ENCODE assay signal across 3 cellular contexts in genomic region chr18:9871244-9871746, GRCh38.
TF ChIP-seq lines count a peak whose summit lies in the region.

No MANE protein-coding gene starts in this region.

TF ChIP-seq in SK-N-SH, 30 proteins besides CTCF, POLR2A, EP300 and RAD21:
- TF ChIP-seq EZH2phosphoT487 (IDR thresholded peaks at IDR 0.05; ENCODE audit: borderline replicate concordance, low read depth), result no peak

TF ChIP-seq in SK-N-SH treated with all-trans-retinoic acid at 6 μM for 48 hours, 23 proteins besides CTCF, POLR2A, EP300 and RAD21:
- no peak for TF ChIP-seq GLIS3 (CRISPR knock-in tag; IDR thresholded peaks at IDR 0.05)
- TF ChIP-seq ZFP3 (CRISPR knock-in tag; IDR thresholded peaks at IDR 0.05), result no peak
- TF ChIP-seq ZNF565 (CRISPR knock-in tag; conservative IDR thresholded peaks at IDR 0.05; ENCODE audit: low read depth), result no peak
- no peak for TF ChIP-seq RARB (CRISPR knock-in tag; IDR thresholded peaks at IDR 0.05)
- TF ChIP-seq ZNF70 (CRISPR knock-in tag; IDR thresholded peaks at IDR 0.05), result no peak
- no peak for TF ChIP-seq BACH2 (CRISPR knock-in tag; IDR thresholded peaks at IDR 0.05; ENCODE audit: borderline replicate concordance)
- no peak for TF ChIP-seq SNAI2 (CRISPR knock-in tag; IDR thresholded peaks at IDR 0.05)
- no peak for TF ChIP-seq ISL1 (CRISPR knock-in tag; IDR thresholded peaks at IDR 0.05)
- no peak for TF ChIP-seq ESRRG (CRISPR knock-in tag; IDR thresholded peaks at IDR 0.05)
- no peak for TF ChIP-seq TSHZ2 (CRISPR knock-in tag; IDR thresholded peaks at IDR 0.05)
- TF ChIP-seq CREB5 (CRISPR knock-in tag; IDR thresholded peaks at IDR 0.05; ENCODE audit: low read depth), result no peak
- TF ChIP-seq CSDC2 (CRISPR knock-in tag; IDR thresholded peaks at IDR 0.05), result no peak
- no peak for TF ChIP-seq PPARA (CRISPR knock-in tag; IDR thresholded peaks at IDR 0.05; ENCODE audit: borderline replicate concordance)

TF ChIP-seq in IMR-90, 13 proteins besides CTCF, POLR2A, EP300 and RAD21:
- no peak for TF ChIP-seq BHLHE40 (IDR thresholded peaks at IDR 0.05; ENCODE audit: low read depth, low read length)
- TF ChIP-seq FOS (IDR thresholded peaks at IDR 0.05; ENCODE audit: low read depth, low read length), result no peak
- no peak for TF ChIP-seq ELK1 (IDR thresholded peaks at IDR 0.05; ENCODE audit: borderline replicate concordance, low read depth, low read length)
